In the genomic region with DNA sequence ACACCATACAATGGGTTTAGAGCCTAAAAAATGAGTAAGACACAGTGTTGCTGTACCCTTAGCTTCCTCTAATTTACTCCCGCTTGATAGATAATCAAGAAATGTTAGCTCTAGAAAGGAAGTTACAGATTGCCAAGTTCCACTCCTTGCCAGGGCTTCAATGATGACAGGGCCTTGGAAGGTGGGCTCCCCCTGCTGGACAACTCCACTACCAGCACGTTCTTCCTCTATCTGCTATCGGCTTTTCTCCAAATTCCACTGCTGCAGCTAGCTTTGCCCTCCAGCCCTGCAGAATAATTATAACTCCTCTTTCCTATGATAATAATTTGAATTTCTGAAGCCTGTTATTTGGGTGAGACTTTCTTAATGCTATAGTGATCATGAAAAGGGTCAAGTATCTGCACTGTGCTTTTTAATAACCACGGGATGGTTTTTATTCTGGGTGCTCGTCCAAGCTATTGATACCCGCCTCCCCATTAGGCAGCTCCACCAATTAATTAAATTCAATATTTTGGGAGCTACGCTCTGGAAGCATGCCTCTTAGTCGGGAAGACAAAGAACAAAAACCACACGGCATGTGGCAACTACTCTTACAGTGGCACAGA, we compare ENCODE assay signal across 8 cellular contexts. TPM values are rescaled to one million over a fixed set of nuclear protein-coding genes. Genes with fewer than 3 reads are reported as not detected.
DNase-seq lines count a peak whose midpoint lies in the region; ATAC-seq and TF ChIP-seq lines count a peak whose summit lies in the region.

No MANE protein-coding gene starts in this region.

- no peaks in the 10 kb centered on the region for H4K20me1 ChIP-seq in OCI-LY3 (ENCODE audit: insufficient read depth, low read length)

- no peak overlapping the region for H2AFZ ChIP-seq in OCI-LY3 (ENCODE audit: low read depth, low read length)

- H3K9me3 ChIP-seq in HEK293 (ENCODE audit: control insufficient read depth, insufficient read depth, low read depth, low read length) (no peaks in the 10 kb centered on the region), OCI-LY3 (ENCODE audit: insufficient read depth, low read length) (no peaks in the 10 kb centered on the region), thoracic aorta (no peaks in the 10 kb centered on the region)

- H3K4me3 Mint-ChIP-seq in activated T-cell treated with anti-CD3 and anti-CD28 coated beads, Interleukin-2, amount 50 U/mL, for 24 hours = no peak overlapping the region

- DNase-seq in C1 segment of cervical spinal cord (lab: John Stamatoyannopoulos, UW) = peak in 9 of 14 donors; percentile 1 to 53 (median 16)
- DNase-seq in activated T-cell treated with anti-CD3 and anti-CD28 coated beads, Interleukin-2, amount 50 U/mL, for 24 hours = peak; percentile 62
- peak; percentile 73 for DNase-seq in fibroblast of peridontal ligament (ENCODE audit: extremely low read depth)
- peak; percentile 52 for DNase-seq in occipital lobe (lab: John Stamatoyannopoulos, UW)
- DNase-seq in thoracic aorta (ENCODE audit: low spot score) = peak; percentile 23

- no peak overlapping the region for H3K27ac Mint-ChIP-seq in activated T-cell treated with anti-CD3 and anti-CD28 coated beads, Interleukin-2, amount 50 U/mL, for 24 hours

- H3K4me1 ChIP-seq in HEK293 (ENCODE audit: control insufficient read depth, insufficient read depth, low read length) (no peaks in the 10 kb centered on the region; the same call in 1 of the 2 replicates), OCI-LY3 (ENCODE audit: low read length) (peaks cover 3% of the 10 kb centered on the region), thoracic aorta (ENCODE audit: control insufficient read depth in 1 of 2, low read depth in 2 of 2) (no peaks in the 10 kb centered on the region)

- POLR2A ChIA-PET in HEK293 (lab: Yijun Ruan, JAX) = interaction anchor here (1.6 to 1.9 kb wide), 2 partner anchors 9 to 30 kb away, joined by 6 to 11 read pairs; partner anchors contain the start of gene SYN3

- ATAC-seq in thoracic aorta (ENCODE audit: insufficient number of reproducible peaks, low FRiP score, low read depth) (no peak), HG03520 (IDR thresholded peaks at IDR 0.05; ENCODE audit: unreplicated experiment) (no peak)

- TF ChIP-seq CTCF in HEK293 (tag by site-specific recombination; IDR thresholded peaks at IDR 0.05) (peak; percentile 50; the same call in 1 of the 2 replicates), OCI-LY3 (IDR thresholded peaks at IDR 0.05; ENCODE audit: low read depth, low read length) (peak; percentile 93), thoracic aorta (IDR thresholded peaks at IDR 0.05) (peak; percentile 76)

- no peaks in the 10 kb centered on the region for H3K79me2 ChIP-seq in OCI-LY3 (ENCODE audit: low read length)

- no peaks in the 10 kb centered on the region for H3K9me3 Mint-ChIP-seq in activated T-cell treated with anti-CD3 and anti-CD28 coated beads, Interleukin-2, amount 50 U/mL, for 24 hours

- H3K4me2 ChIP-seq in OCI-LY3 (ENCODE audit: low read length) = no peak overlapping the region

- H3K27me3 ChIP-seq in OCI-LY3 (ENCODE audit: low read depth, low read length) (peaks cover 28% of the 10 kb centered on the region), thoracic aorta (replicated peaks; ENCODE audit: insufficient read depth) (no peaks in the 10 kb centered on the region)

- CTCF ChIA-PET in HEK293 (lab: Yijun Ruan, JAX) = interaction anchor here (0.6 to 19.6 kb wide), 34 partner anchors 9 to 763 kb away, joined by 3 to 271 read pairs (median 4); partner anchors contain the start of gene SYN3

- H3K27me3 Mint-ChIP-seq in activated T-cell treated with anti-CD3 and anti-CD28 coated beads, Interleukin-2, amount 50 U/mL, for 24 hours = peaks cover 38% of the 10 kb centered on the region

- H3K4me1 Mint-ChIP-seq in activated T-cell treated with anti-CD3 and anti-CD28 coated beads, Interleukin-2, amount 50 U/mL, for 24 hours (ENCODE audit: low read depth) = no peaks in the 10 kb centered on the region

- H3K27ac ChIP-seq in HEK293 (ENCODE audit: extremely low read depth, low read depth, low read length) (no peak overlapping the region), OCI-LY3 (ENCODE audit: low read length) (no peak overlapping the region), thoracic aorta (no peak overlapping the region)

- no peak overlapping the region for H3K9ac ChIP-seq in OCI-LY3 (ENCODE audit: low read length)

- no peaks in the 10 kb centered on the region for H3K36me3 Mint-ChIP-seq in activated T-cell treated with anti-CD3 and anti-CD28 coated beads, Interleukin-2, amount 50 U/mL, for 24 hours (ENCODE audit: low read depth)

- H3K4me3 ChIP-seq in HEK293 (ENCODE audit: low read depth, low read length) = no peak overlapping the region
- no peak overlapping the region for H3K4me3 ChIP-seq in OCI-LY3 (ENCODE audit: low read length)
- no peak overlapping the region for H3K4me3 ChIP-seq in thoracic aorta

- H3K36me3 ChIP-seq in HEK293 (ENCODE audit: control insufficient read depth in 2 of 2, insufficient read depth in 1 of 2, low read length in 2 of 2) = no peaks in the 10 kb centered on the region
- H3K36me3 ChIP-seq in OCI-LY3 (replicated peaks; ENCODE audit: low read depth, low read length) = no peaks in the 10 kb centered on the region
- no peaks in the 10 kb centered on the region for H3K36me3 ChIP-seq in thoracic aorta

TF ChIP-seq in HEK293, 187 proteins besides CTCF, POLR2A, EP300 and RAD21:
- no peak for TF ChIP-seq ZNF423 (tag by site-specific recombination; IDR thresholded peaks at IDR 0.05)
- TF ChIP-seq ZBTB26 (tag by site-specific recombination; optimal IDR thresholded peaks at IDR 0.05) = no peak
- TF ChIP-seq ZBTB17 (tag by site-specific recombination; IDR thresholded peaks at IDR 0.05) = peak; percentile 63; the same call in 1 of the 2 replicates
- TF ChIP-seq ZNF654 (tag by site-specific recombination; IDR thresholded peaks at IDR 0.05; ENCODE audit: low read depth) = peak; percentile 64
- no peak for TF ChIP-seq KLF7 (tag by site-specific recombination; IDR thresholded peaks at IDR 0.05; ENCODE audit: borderline replicate concordance)

RNA-seq across cellular contexts. Expression of gene SYN3, which starts 9.0 kb away (rescaled TPM):
- total RNA-seq in occipital lobe (33.5 TPM), thoracic aorta (not detected)

Comparison
In these comparisons a context has a peak if more than half of its experiments do, and no peak if none do; other contexts are left out.
1. DNase-seq: peak in every context shown above with its lines; median percentile 73 in fibroblast of peridontal ligament; 62 in activated T-cell treated with anti-CD3 and anti-CD28 coated beads, Interleukin-2, amount 50 U/mL, for 24 hours; 52 in occipital lobe; 23 in thoracic aorta; 16 in C1 segment of cervical spinal cord.
2. RNA of gene SYN3, which starts 9.0 kb away (total RNA-seq): 33.5 TPM in occipital lobe (single experiment); not detected in thoracic aorta; every median in the first group is over 10 times any median in the second.
3. Peak in every context shown above with its lines, with median percentiles within 50 percentile points of each other: CTCF ChIP-seq.